In the genomic region with DNA sequence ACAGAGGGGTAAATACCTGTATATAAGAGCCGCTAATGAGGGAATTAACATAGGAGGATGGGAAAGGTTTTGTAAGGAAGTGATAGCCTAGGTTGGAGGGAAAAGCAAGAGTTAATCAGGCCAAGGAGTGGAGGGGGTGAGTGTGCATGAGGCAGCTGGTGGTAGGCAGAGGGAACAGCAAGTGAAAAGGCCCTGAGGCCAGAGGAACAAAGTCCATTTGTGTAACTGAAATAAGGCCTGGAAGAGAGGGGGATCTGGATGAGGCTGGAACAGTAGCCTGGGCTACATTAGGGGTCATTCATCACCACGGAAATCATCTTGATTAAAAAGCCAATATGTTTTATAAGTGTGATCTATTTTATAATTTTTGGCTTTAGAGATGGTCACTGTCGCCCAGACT, we compare ENCODE assay signal across 20 cellular contexts. TPM values are rescaled to one million over a fixed set of nuclear protein-coding genes. Genes with fewer than 3 reads are reported as not detected.
A peak's percentile ranks its signal among the peaks of the same experiment; 100 is the strongest.
DNase-seq lines count a peak whose midpoint lies in the region; ATAC-seq, FAIRE-seq and TF ChIP-seq lines count a peak whose summit lies in the region.
"Had no signal": no experiment of that assay in that cellular context is flagged by ENCODE, and none has a peak within 500 bp of the region (broad histone marks: within the 10 kb centered on the region; RNA-seq: fewer than 3 reads in every experiment).

No MANE protein-coding gene starts in this region.

- no peaks in the 10 kb centered on the region for H4K20me1 ChIP-seq in H1 (replicated peaks in 1 of 2; ENCODE audit: control insufficient read depth in 1 of 2, insufficient read depth in 2 of 2, low read length in 2 of 2)

- H2BK15ac ChIP-seq in H1 (ENCODE audit: low read length) = no peak overlapping the region

- no peaks in the 10 kb centered on the region for H3K79me2 ChIP-seq in H1 (ENCODE audit: control insufficient read depth in 1 of 2, insufficient read depth in 2 of 2, low read length in 2 of 2)
- peaks cover 7% of the 10 kb centered on the region for H3K79me2 ChIP-seq in trophoblast cell (ENCODE audit: control insufficient read depth, insufficient read depth, low read length, poor library complexity)

- H3K4me2 ChIP-seq in H1 (ENCODE audit: insufficient read depth in 1 of 2, low read depth in 2 of 2, low read length in 2 of 2) (no peak overlapping the region), trophoblast cell (ENCODE audit: low read length) (no peak overlapping the region)

- no peak overlapping the region for H3K27ac ChIP-seq in H1 (ENCODE audit: low read depth, low read length)
- H3K27ac ChIP-seq in trophoblast cell (ENCODE audit: low read depth, low read length) = no peak overlapping the region
- H3K27ac ChIP-seq: 22Rv1 had no signal

- no peak for TF ChIP-seq EP300 in H1 (IDR thresholded peaks at IDR 0.05; ENCODE audit: borderline replicate concordance in 1 of 2, low read depth in 2 of 2, low read length in 2 of 2)

- no peak overlapping the region for H3K9ac ChIP-seq in H1 (replicated peaks in 1 of 4; ENCODE audit: extremely low read depth in 1 of 4, low read depth in 3 of 4, low read length in 3 of 4)
- H3K9ac ChIP-seq in trophoblast cell (ENCODE audit: low read length) = no peak overlapping the region

- no peak overlapping the region for H3K14ac ChIP-seq in H1 (ENCODE audit: insufficient read length)
- H3K14ac ChIP-seq in trophoblast cell (ENCODE audit: low read length) = no peak overlapping the region

- H2BK12ac ChIP-seq in H1 (ENCODE audit: low read depth, low read length) = no peak overlapping the region
- peak overlapping the region; percentile 23 for H2BK12ac ChIP-seq in trophoblast cell (ENCODE audit: low read length)

- H3K56ac ChIP-seq in H1 (replicated peaks; ENCODE audit: insufficient read length, low read depth, low read length) = no peak overlapping the region

- no peaks in the 10 kb centered on the region; the same call in 1 of the 2 replicates for H3K23me2 ChIP-seq in H1 (ENCODE audit: low read depth, low read length)

- no peaks in the 10 kb centered on the region for H3K79me1 ChIP-seq in H1 (ENCODE audit: low read depth, low read length)
- H3K79me1 ChIP-seq in trophoblast cell (ENCODE audit: low read length) = peaks cover 46% of the 10 kb centered on the region

- no peak overlapping the region for H3K4me3 ChIP-seq in H1 (ENCODE audit: extremely low read depth in 1 of 4, insufficient read depth in 2 of 4, low read depth in 3 of 4, low read length in 4 of 4)
- no peak overlapping the region for H3K4me3 ChIP-seq in trophoblast cell (ENCODE audit: low read depth, low read length)
- H3K4me3 ChIP-seq: MG63 had no signal

- POLR2A ChIA-PET in H1 (lab: Charles Lee; ENCODE audit: partially characterized antibody) = no interaction called here

- H3K4me1 ChIP-seq in H1 (replicated peaks in 1 of 4; ENCODE audit: control insufficient read depth in 3 of 4, insufficient read depth in 4 of 4, low read length in 3 of 4) (peaks cover 5 to 13% (median 11%) of the 10 kb centered on the region in 4 experiments), trophoblast cell (ENCODE audit: control insufficient read depth in 1 of 2, insufficient read depth in 2 of 2, low read length in 2 of 2) (peaks cover 39 to 47% of the 10 kb centered on the region in 2 experiments)
- H3K4me1 ChIP-seq: BE2C had no signal

- H4K91ac ChIP-seq in H1 (replicated peaks; ENCODE audit: insufficient read length, low read length) (no peak overlapping the region), trophoblast cell (ENCODE audit: low read depth, low read length) (peak overlapping the region; percentile 50)

- H3K27me3 ChIP-seq in H1 (replicated peaks in 1 of 4; ENCODE audit: control insufficient read depth in 3 of 4, extremely low read depth in 1 of 4, insufficient read depth in 3 of 4, low read length in 3 of 4) (no peaks in the 10 kb centered on the region), trophoblast cell (ENCODE audit: insufficient read depth, low read length) (no peaks in the 10 kb centered on the region)
- H3K27me3 ChIP-seq: BE2C, MG63 had no signal

- H3K4ac ChIP-seq in H1 (replicated peaks; ENCODE audit: insufficient read length, low read depth, low read length) = no peak overlapping the region
- no peak overlapping the region for H3K4ac ChIP-seq in trophoblast cell (ENCODE audit: low read depth, low read length)

- CTCF ChIA-PET in H1 (lab: Charles Lee; ENCODE audit: partially characterized antibody) = interaction anchor here (0.9 kb wide), 1 partner anchor 38 kb away, joined by 3 read pairs; no protein-coding TSS in a partner anchor

- WGBS in H1 (ENCODE audit: extremely low coverage in 1 of 2, insufficient coverage in 1 of 2, insufficient read length in 1 of 2, insufficient replicate concordance in 2 of 2, low coverage in 1 of 2, low lambda C conversion rate in 2 of 2, missing lambda C conversion rate in 1 of 2), 2 experiments = 93% methylated on average over 3 of the region's 3 CpGs; no CpG with 5 or more reads in 1 of the 2 experiments
- no CpG with 5 or more reads among the region's 3 CpGs for WGBS in trophoblast cell (ENCODE audit: extremely low coverage, insufficient coverage, insufficient read length)

- H4K12ac ChIP-seq in trophoblast cell (ENCODE audit: low read depth, low read length) = no peak overlapping the region

- H4K5ac ChIP-seq in H1 (ENCODE audit: insufficient read length, low read depth, low read length) = no peak overlapping the region

- TF ChIP-seq POLR2A in H1 (IDR thresholded peaks at IDR 0.05; ENCODE audit: control extremely low read depth in 1 of 2, low read depth in 2 of 2, low read length in 2 of 2) = no peak

- no peak for ATAC-seq in GM21423 (IDR thresholded peaks at IDR 0.05; ENCODE audit: unreplicated experiment)
- ATAC-seq: PC-3 had no signal

- FAIRE-seq in H1 (lab: Jason Lieb, UNC) (no peak), GM19239 (lab: Jason Lieb, UNC) (no peak)
- FAIRE-seq: D721Med had no signal

- no peak overlapping the region for H4K8ac ChIP-seq in H1 (ENCODE audit: extremely low read depth, insufficient read depth, low read length)
- H4K8ac ChIP-seq in trophoblast cell (ENCODE audit: low read depth, low read length) = no peak overlapping the region

- no peak overlapping the region for H2BK5ac ChIP-seq in H1 (ENCODE audit: low read depth, low read length)
- no peak overlapping the region for H2BK5ac ChIP-seq in trophoblast cell (ENCODE audit: low read depth, low read length, poor library complexity)

- TF ChIP-seq CTCF in H1 (IDR thresholded peaks at IDR 0.05; ENCODE audit: control extremely low read depth in 1 of 3, insufficient read depth in 1 of 3, low read depth in 1 of 3, low read length in 3 of 3) = no peak

- H3K23ac ChIP-seq in H1 (ENCODE audit: insufficient read length) = no peak overlapping the region
- H3K23ac ChIP-seq in trophoblast cell (ENCODE audit: low read length) = no peak overlapping the region

- DNase-seq in NCI-H82 (lab: John Stamatoyannopoulos, UW) (peak; percentile 26), NCI-H82 treated with DMSO at 0.1 percent for 48 hours (lab: John Stamatoyannopoulos, UW; ENCODE audit: unreplicated experiment) (no peak), NCI-H69 (lab: John Stamatoyannopoulos, UW) (peak; percentile 59), H1 (ENCODE audit: low read depth in 1 of 2, low spot score in 2 of 2) (no peak), trophoblast cell (no peak), NCI-H2227 treated with DMSO at 0.1 percent for 48 hours (lab: John Stamatoyannopoulos, UW) (no peak), GM19239 (ENCODE audit: insufficient read length, low spot score) (no peak)
- DNase-seq: ACHN; BE2C; CD4-positive, CD25-positive, alpha-beta regulatory T cell; H7; KG1; MG63; NCI-H1930; PC-3 had no signal

- H3K36me3 ChIP-seq in H1 (ENCODE audit: control insufficient read depth in 2 of 4, insufficient read depth in 4 of 4, low read length in 3 of 4) (no peaks in the 10 kb centered on the region), trophoblast cell (ENCODE audit: control insufficient read depth in 1 of 2, insufficient read depth in 2 of 2, low read length in 2 of 2) (no peaks in the 10 kb centered on the region)
- H3K36me3 ChIP-seq: BE2C, MG63 had no signal

- H2AFZ ChIP-seq in H1 (ENCODE audit: low read length) (no peak overlapping the region), trophoblast cell (ENCODE audit: insufficient read depth, low read length, poor library complexity) (no peak overlapping the region)

- TF ChIP-seq RAD21 in H1 (IDR thresholded peaks at IDR 0.05 in 1 of 2, conservative IDR thresholded peaks at IDR 0.05 in 1 of 2; ENCODE audit: low read depth in 2 of 2, low read length in 2 of 2) = no peak

- H3K9me3 ChIP-seq in H1 (ENCODE audit: insufficient read depth in 2 of 2, low read depth in 1 of 2, low read length in 1 of 2) (no peaks in the 10 kb centered on the region), trophoblast cell (ENCODE audit: insufficient read depth, low read depth, low read length) (no peaks in the 10 kb centered on the region)
- H3K9me3 ChIP-seq: BE2C, MG63 had no signal

- H3K18ac ChIP-seq in H1 (ENCODE audit: extremely low read depth, low read length) (no peak overlapping the region), trophoblast cell (ENCODE audit: low read length) (no peak overlapping the region)

- no peak overlapping the region for H2BK120ac ChIP-seq in H1 (replicated peaks; ENCODE audit: low read depth, low read length)
- H2BK120ac ChIP-seq in trophoblast cell (ENCODE audit: insufficient read depth, low read length, poor library complexity) = no peak overlapping the region

- no peak overlapping the region for H2BK20ac ChIP-seq in H1 (ENCODE audit: low read length)

- H2AK5ac ChIP-seq in H1 (ENCODE audit: low read depth, low read length) (no peak overlapping the region), trophoblast cell (ENCODE audit: low read length) (peak overlapping the region; percentile 26)

RNA-seq across cellular contexts. Expression of a gene that starts 45.7 kb away (rescaled TPM):
- total RNA-seq in H1 (2021; fragmentation: NEBNext Ultra II Directional; extraction: Animal tissue kit (Norgen Biotek cat#: 25700)) = 17.0 and 17.6 TPM in 2 replicates
- polyA plus RNA-seq in H1 (2011; rRNA removed) = 86.7 and 93.6 TPM in 2 replicates
- 41.3 TPM for polyA plus RNA-seq in H1 (2011; cell fraction: cytosol; rRNA removed)
- 37.7 TPM for polyA plus RNA-seq in H1 (2011; cell fraction: nucleus; rRNA removed)
- polyA plus RNA-seq in H1 (2012, experiment 1 of 2) = 21.7 to 33.8 TPM (median 32.4 TPM) in 4 replicates
- 30.9 TPM for polyA plus RNA-seq in H1 (2012, experiment 2 of 2)
- polyA plus RNA-seq in H1 (2013, experiment 1 of 2) = 12.3 TPM
- 12.0 TPM for polyA plus RNA-seq in H1 (2013, experiment 2 of 2)
- polyA minus RNA-seq in H1 (2011; rRNA and poly(A)+ RNA removed) = 22.5 and 38.9 TPM in 2 replicates
- 37.7 TPM for polyA minus RNA-seq in H1 (2011; cell fraction: cytosol; rRNA and poly(A)+ RNA removed)
- 23.6 TPM for polyA minus RNA-seq in H1 (2011; cell fraction: nucleus; rRNA and poly(A)+ RNA removed)
- 24.1 and 24.3 TPM in 2 replicates for polyA plus RNA-seq in trophoblast cell (2013)
- total RNA-seq: CD4-positive, CD25-positive, alpha-beta regulatory T cell had no signal
- polyA plus RNA-seq: CD4-positive, CD25-positive, alpha-beta regulatory T cell had no signal

RNA-seq across cellular contexts. Expression of a gene that starts 53.3 kb away (rescaled TPM):
- total RNA-seq in H1 (2021; fragmentation: NEBNext Ultra II Directional; extraction: Animal tissue kit (Norgen Biotek cat#: 25700)) = 3.6 and 4.8 TPM in 2 replicates
- polyA plus RNA-seq in H1 (2011; rRNA removed) = 3.0 and 4.2 TPM in 2 replicates
- 3.7 TPM for polyA plus RNA-seq in H1 (2011; cell fraction: cytosol; rRNA removed)
- polyA plus RNA-seq in H1 (2011; cell fraction: nucleus; rRNA removed) = 1.7 TPM
- polyA plus RNA-seq in H1 (2012, experiment 1 of 2) = 2.0 to 4.6 TPM (median 4.2 TPM) in 4 replicates
- polyA plus RNA-seq in H1 (2012, experiment 2 of 2) = 0.51 TPM
- polyA plus RNA-seq in H1 (2013, experiment 1 of 2) = 2.4 TPM
- polyA plus RNA-seq in H1 (2013, experiment 2 of 2) = 2.5 TPM
- polyA minus RNA-seq in H1 (2011; rRNA and poly(A)+ RNA removed) = 4.6 and 17.2 TPM in 2 replicates
- polyA minus RNA-seq in H1 (2011; cell fraction: cytosol; rRNA and poly(A)+ RNA removed) = 10.7 TPM
- 13.1 TPM for polyA minus RNA-seq in H1 (2011; cell fraction: nucleus; rRNA and poly(A)+ RNA removed)
- polyA plus RNA-seq in trophoblast cell (2013) = 0.14 and 0.29 TPM in 2 replicates
- total RNA-seq: CD4-positive, CD25-positive, alpha-beta regulatory T cell; G401; HT-29; PC-3 had no signal

Comparison
In these comparisons a context has a peak if more than half of its experiments do, and no peak if none do; other contexts are left out.
1. DNase-seq: peak in NCI-H82 (single experiment) and NCI-H69 (single experiment); none in NCI-H82 treated with DMSO at 0.1 percent for 48 hours (single experiment), H1 (0 of 2), trophoblast cell (0 of 2), NCI-H2227 treated with DMSO at 0.1 percent for 48 hours (single experiment) and GM19239 (single experiment).